ENCODE assay signal across 1 cellular context in genomic region chr6:4814212-4814611, GRCh38.
TF ChIP-seq lines count a peak whose summit lies in the region.

No MANE protein-coding gene starts in this region.

TF ChIP-seq in GM12878, 131 proteins besides CTCF, POLR2A, EP300 and RAD21:
- peak; percentile 45; the same call in 1 of the 2 replicates for TF ChIP-seq MTA2 (IDR thresholded peaks at IDR 0.05; ENCODE audit: low read depth)
- TF ChIP-seq RELB (IDR thresholded peaks at IDR 0.05; ENCODE audit: low read depth), result 0 out of 2 replicates have a peak, but pooled peaks have one; percentile 26
- TF ChIP-seq NR2C1 (IDR thresholded peaks at IDR 0.05), result peak; percentile 64
- TF ChIP-seq SIN3A (IDR thresholded peaks at IDR 0.05; ENCODE audit: low read depth, low read length), result no peak
- TF ChIP-seq SIX5 (IDR thresholded peaks at IDR 0.05; ENCODE audit: low read depth, low read length, severe bottlenecking), result no peak
- peak; percentile 79 for TF ChIP-seq NR2F1 (conservative IDR thresholded peaks at IDR 0.05)
- TF ChIP-seq ZNF217 (IDR thresholded peaks at IDR 0.05), result 0 out of 2 replicates have a peak, but pooled peaks have one; percentile 16
